Comparison of ENCODE assay signal across 10 cellular contexts in the genomic region with DNA sequence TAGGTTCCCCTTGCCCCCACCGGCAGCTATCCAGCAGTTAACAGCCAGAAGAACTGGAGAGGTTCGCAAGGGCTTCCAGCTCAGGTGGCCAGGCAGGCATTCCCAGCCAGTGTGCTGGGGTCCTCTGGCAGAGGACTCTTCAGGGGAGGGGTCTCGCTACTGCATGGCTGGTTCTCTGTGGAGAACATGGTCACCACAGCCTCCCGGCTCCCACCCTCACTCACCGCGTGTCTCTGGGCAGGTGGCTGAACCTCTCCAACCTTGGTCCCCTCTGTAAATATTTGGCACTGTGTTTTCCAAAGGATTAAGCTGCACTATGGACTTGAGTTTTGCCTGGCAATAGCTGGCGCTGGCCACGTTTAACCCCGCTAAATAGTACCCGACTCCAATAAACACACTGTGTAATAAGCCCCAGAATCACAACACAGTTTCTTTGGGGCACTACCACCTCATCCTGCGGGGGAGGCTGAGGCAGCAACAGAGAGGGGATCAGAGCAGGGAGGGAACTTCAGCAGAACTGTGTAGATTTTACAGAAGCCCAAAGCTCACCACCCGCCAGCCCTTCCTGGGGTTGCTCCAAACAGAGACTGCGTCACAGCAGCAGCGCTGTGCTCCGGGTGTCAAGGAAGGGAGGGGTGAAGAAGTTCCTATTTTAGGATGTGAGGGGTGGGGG. TPM values are rescaled to one million over a fixed set of nuclear protein-coding genes. Genes with fewer than 3 reads are reported as not detected.
DNase-seq lines count a peak whose midpoint lies in the region; ATAC-seq and TF ChIP-seq lines count a peak whose summit lies in the region.
"Had no signal": no experiment of that assay in that cellular context is flagged by ENCODE, and none has a peak within 500 bp of the region (broad histone marks: within the 10 kb centered on the region; RNA-seq: fewer than 3 reads in every experiment).

No MANE protein-coding gene starts in this region.

- no peak for TF ChIP-seq POLR2A in transverse colon (IDR thresholded peaks at IDR 0.05)

- no peak overlapping the region for H3K4me3 ChIP-seq in transverse colon

- H3K36me3 ChIP-seq in transverse colon = no peaks in the 10 kb centered on the region

- H3K36me3 Mint-ChIP-seq in activated T-cell treated with anti-CD3 and anti-CD28 coated beads, Interleukin-2, amount 50 U/mL, for 4 hours (ENCODE audit: insufficient read depth) = peaks cover 2% of the 10 kb centered on the region
- no peaks in the 10 kb centered on the region for H3K36me3 Mint-ChIP-seq in activated naive CD8-positive, alpha-beta T cell
- H3K36me3 Mint-ChIP-seq in mesothelial cell of epicardium = no peaks in the 10 kb centered on the region

- peak overlapping the region; percentile 34 for H3K27ac Mint-ChIP-seq in activated naive CD8-positive, alpha-beta T cell
- peak overlapping the region; percentile 78 for H3K27ac Mint-ChIP-seq in mesothelial cell of epicardium

- TF ChIP-seq EP300 in transverse colon (IDR thresholded peaks at IDR 0.05; ENCODE audit: low read depth) = no peak

- intact Hi-C loops in transverse colon (cut with DNase I; ENCODE audit: low total_unique reads) = no loop called here

- in situ Hi-C loops in transverse colon (cut with MboI; ENCODE audit: low pct_ligation_motif_present in 1 of 4, low pct_unique_long_range_greater_than_20kb in 1 of 4, low sequenced_read_pairs in 3 of 4) = loop anchor here in 1 of 4 donors (10.0 kb wide), 1 partner anchor 48 kb away; no protein-coding TSS in a partner anchor

- no peak for DNase-seq in activated T-cell treated with anti-CD3 and anti-CD28 coated beads, Interleukin-2, amount 50 U/mL, for 4 hours
- DNase-seq in activated T-cell treated with anti-CD3 and anti-CD28 coated beads for 4 hours (no peak), mesothelial cell of epicardium (ENCODE audit: low spot score in 2 of 2, unreplicated experiment in 2 of 2) (no peak), transverse colon (no peak), NCI-H69 (lab: John Stamatoyannopoulos, UW) (no peak), AG20443 (ENCODE audit: low spot score) (no peak), NCI-H1694 (lab: John Stamatoyannopoulos, UW) (no peak)
- DNase-seq: effector CD8-positive, alpha-beta T cell; NCI-H1417 treated with DMSO at 0.1 percent for 48 hours had no signal

- TF ChIP-seq CTCF in mesothelial cell of epicardium (IDR thresholded peaks at IDR 0.05; ENCODE audit: unreplicated experiment) (no peak), transverse colon (IDR thresholded peaks at IDR 0.05) (no peak)

- H3K27me3 ChIP-seq in transverse colon = no peaks in the 10 kb centered on the region

- H3K9me3 ChIP-seq in transverse colon = no peaks in the 10 kb centered on the region

- peak overlapping the region; percentile 61 for H3K4me3 Mint-ChIP-seq in activated T-cell treated with anti-CD3 and anti-CD28 coated beads, Interleukin-2, amount 50 U/mL, for 4 hours
- peak overlapping the region; percentile 76 for H3K4me3 Mint-ChIP-seq in activated naive CD8-positive, alpha-beta T cell
- peak overlapping the region; percentile 45 for H3K4me3 Mint-ChIP-seq in mesothelial cell of epicardium

- peak in 1 of 2 donors; percentile 19 for ATAC-seq in activated T-cell treated with anti-CD3 and anti-CD28 coated beads, Interleukin-2, amount 50 U/mL, for 4 hours

- WGBS in transverse colon (ENCODE audit: low coverage in 1 of 2), 2 donors = 35% methylated on average over 14 of the region's 15 CpGs; no CpG with 5 or more reads in 1 of the 2 donors

- H3K9me3 Mint-ChIP-seq in activated T-cell treated with anti-CD3 and anti-CD28 coated beads, Interleukin-2, amount 50 U/mL, for 4 hours = no peaks in the 10 kb centered on the region
- no peaks in the 10 kb centered on the region for H3K9me3 Mint-ChIP-seq in activated naive CD8-positive, alpha-beta T cell (ENCODE audit: low read depth)
- H3K9me3 Mint-ChIP-seq in mesothelial cell of epicardium = no peaks in the 10 kb centered on the region

- peaks cover 16 to 59% (median 39%) of the 10 kb centered on the region in 4 donors for H3K4me1 ChIP-seq in transverse colon

- H3K4me1 Mint-ChIP-seq in activated T-cell treated with anti-CD3 and anti-CD28 coated beads, Interleukin-2, amount 50 U/mL, for 4 hours (ENCODE audit: low read depth) = peaks cover 62% of the 10 kb centered on the region
- H3K4me1 Mint-ChIP-seq in activated naive CD8-positive, alpha-beta T cell (ENCODE audit: low read depth) = peaks cover 56% of the 10 kb centered on the region
- H3K4me1 Mint-ChIP-seq in mesothelial cell of epicardium = peaks cover 66% of the 10 kb centered on the region

- H3K27me3 Mint-ChIP-seq in activated T-cell treated with anti-CD3 and anti-CD28 coated beads, Interleukin-2, amount 50 U/mL, for 4 hours (ENCODE audit: low read depth) = no peaks in the 10 kb centered on the region
- H3K27me3 Mint-ChIP-seq in activated naive CD8-positive, alpha-beta T cell = no peaks in the 10 kb centered on the region
- H3K27me3 Mint-ChIP-seq in mesothelial cell of epicardium (ENCODE audit: low read depth) = no peaks in the 10 kb centered on the region

- H3K27ac ChIP-seq in transverse colon = peak overlapping the region; percentile 19 to 53 (median 52)

RNA-seq across cellular contexts. Expression of a gene that starts 15.2 kb away (rescaled TPM):
- 10 to 100 TPM; 53.4 to 58.5 (median 54.5) TPM for total RNA-seq in activated T-cell treated with anti-CD3 and anti-CD28 coated beads, Interleukin-2, amount 50 U/mL, for 4 hours
- total RNA-seq in mesothelial cell of epicardium (49.0 to 52.3 TPM (median 49.7 TPM) in 3 replicates), transverse colon (10 to 100 TPM; 17.9 to 27.8 (median 20.4) TPM)
